18 cellular contexts compared by ENCODE assay signal in genomic region chr2:76415821-76416220, GRCh38.
A peak's percentile ranks its signal among the peaks of the same experiment; 100 is the strongest.
DNase-seq lines count a peak whose midpoint lies in the region; ATAC-seq and TF ChIP-seq lines count a peak whose summit lies in the region.
"Had no signal": no experiment of that assay in that cellular context is flagged by ENCODE, and none has a peak within 500 bp of the region (broad histone marks: within the 10 kb centered on the region; RNA-seq: fewer than 3 reads in every experiment).

No MANE protein-coding gene starts in this region.

- ATAC-seq in GM18520 (IDR thresholded peaks at IDR 0.05; ENCODE audit: unreplicated experiment) (peak; percentile 90), HG02610 (IDR thresholded peaks at IDR 0.05; ENCODE audit: unreplicated experiment) (peak; percentile 94), body of pancreas (no peak), T-cell (replicated peaks in 1 of 4) (no peak)
- ATAC-seq: heart right ventricle had no signal

- intact Hi-C loops in body of pancreas (cut with DNase I), result no loop called here

- DNase-seq in KBM-7 (peak; percentile 11), inferior parietal cortex (ENCODE audit: extremely low spot score) (peak; percentile 17), NCI-H146 treated with DMSO at 0.1 percent for 48 hours (lab: John Stamatoyannopoulos, UW; ENCODE audit: unreplicated experiment) (no peak), body of pancreas (no peak), T-cell (no peak)
- DNase-seq in effector CD8-positive, alpha-beta T cell (lab: John Stamatoyannopoulos, UW), result no peak
- DNase-seq: activated CD4-positive, alpha-beta T cell treated with anti-CD3 and anti-CD28 coated beads for 48 hours; activated naive CD8-positive, alpha-beta T cell treated with anti-CD3 and anti-CD28 coated beads for 36 hours; AML-193; heart right ventricle; NCI-H2227 treated with DMSO at 0.1 percent for 48 hours; T1000 had no signal

- H3K36me3 Mint-ChIP-seq in T-cell, result no peaks in the 10 kb centered on the region
- H3K36me3 Mint-ChIP-seq: activated naive CD8-positive, alpha-beta T cell treated with anti-CD3 and anti-CD28 coated beads for 36 hours; mesothelial cell of epicardium had no signal

- no peaks in the 10 kb centered on the region for H3K27me3 ChIP-seq in body of pancreas
- H3K27me3 ChIP-seq: heart right ventricle, right atrium auricular region, SJSA1, suprapubic skin had no signal

- H3K27ac ChIP-seq in body of pancreas, result no peak overlapping the region
- H3K27ac ChIP-seq: heart right ventricle, right atrium auricular region, SJSA1, suprapubic skin had no signal

- POLR2A ChIA-PET in T-cell (lab: Charles Lee), result no interaction called here

- H3K27ac Mint-ChIP-seq in T-cell, result no peak overlapping the region
- H3K27ac Mint-ChIP-seq: activated naive CD8-positive, alpha-beta T cell treated with anti-CD3 and anti-CD28 coated beads for 36 hours; mesothelial cell of epicardium had no signal

- TF ChIP-seq CTCF in body of pancreas (IDR thresholded peaks at IDR 0.05), result no peak

- no peaks in the 10 kb centered on the region for H3K36me3 ChIP-seq in body of pancreas (replicated peaks in 1 of 2; ENCODE audit: insufficient read depth in 1 of 2, low read depth in 2 of 2)
- H3K36me3 ChIP-seq: heart right ventricle, right atrium auricular region, SJSA1, suprapubic skin had no signal

- 76 to 78% methylated on average over 7 of the region's 7 CpGs for WGBS in body of pancreas, 2 donors

- H3K4me3 ChIP-seq in body of pancreas, result no peak overlapping the region
- H3K4me3 ChIP-seq: heart right ventricle, right atrium auricular region, SJSA1, suprapubic skin had no signal

- H3K4me3 Mint-ChIP-seq in T-cell, result no peak overlapping the region
- H3K4me3 Mint-ChIP-seq: activated naive CD8-positive, alpha-beta T cell treated with anti-CD3 and anti-CD28 coated beads for 36 hours; mesothelial cell of epicardium had no signal

- no peaks in the 10 kb centered on the region for H3K9me3 ChIP-seq in body of pancreas
- H3K9me3 ChIP-seq: right atrium auricular region, SJSA1, suprapubic skin had no signal

- H3K4me1 ChIP-seq in body of pancreas, result no peaks in the 10 kb centered on the region
- H3K4me1 ChIP-seq: heart right ventricle, right atrium auricular region, SJSA1, suprapubic skin had no signal

- no peaks in the 10 kb centered on the region for H3K27me3 Mint-ChIP-seq in T-cell
- H3K27me3 Mint-ChIP-seq: activated naive CD8-positive, alpha-beta T cell treated with anti-CD3 and anti-CD28 coated beads for 36 hours had no signal

- no peak for TF ChIP-seq POLR2A in body of pancreas (IDR thresholded peaks at IDR 0.05)

- H3K4me1 Mint-ChIP-seq in T-cell, result no peaks in the 10 kb centered on the region
- H3K4me1 Mint-ChIP-seq: activated naive CD8-positive, alpha-beta T cell treated with anti-CD3 and anti-CD28 coated beads for 36 hours had no signal

- in situ Hi-C loops in KBM-7 (cut with MboI; ENCODE audit: low pct_unique_long_range_greater_than_20kb, low sequenced_read_pairs), result no loop called here

- CTCF ChIA-PET in T-cell (lab: Charles Lee), result no interaction called here

- H3K9me3 Mint-ChIP-seq in T-cell, result peaks cover 14 to 23% (median 17%) of the 10 kb centered on the region in 3 donors
- H3K9me3 Mint-ChIP-seq: mesothelial cell of epicardium had no signal

Comparison
In these comparisons a context has a peak if more than half of its experiments do, and no peak if none do; other contexts are left out.
1. ATAC-seq: peak in GM18520 (single experiment) and HG02610 (single experiment); none in body of pancreas (single experiment) and T-cell (0 of 4).
2. DNase-seq: peak in KBM-7 (single experiment) and inferior parietal cortex (single experiment); none in NCI-H146 treated with DMSO at 0.1 percent for 48 hours (single experiment), body of pancreas (0 of 4), effector CD8-positive, alpha-beta T cell (single experiment) and T-cell (0 of 34).